1 cellular context compared by ENCODE assay signal in genomic region chr1:109368464-109368863, GRCh38.
TF ChIP-seq lines count a peak whose summit lies in the region.

No MANE protein-coding gene starts in this region.

TF ChIP-seq in GM23338, 12 proteins besides CTCF, POLR2A, EP300 and RAD21 (continued from another document):
- TF ChIP-seq ZNF462 (CRISPR knock-in tag; IDR thresholded peaks at IDR 0.05) (no peak), ZNF331 (CRISPR knock-in tag; IDR thresholded peaks at IDR 0.05; ENCODE audit: low read depth) (no peak), NANOG (IDR thresholded peaks at IDR 0.05; ENCODE audit: borderline replicate concordance) (no peak), ETS1 (IDR thresholded peaks at IDR 0.05) (no peak), JUNB (IDR thresholded peaks at IDR 0.05; ENCODE audit: unreplicated experiment) (no peak), STAT1 (IDR thresholded peaks at IDR 0.05; ENCODE audit: unreplicated experiment) (no peak), EZH2phosphoT487 (IDR thresholded peaks at IDR 0.05; ENCODE audit: unreplicated experiment) (no peak), CREB1 (CRISPR knock-in tag; IDR thresholded peaks at IDR 0.05; ENCODE audit: low read depth) (no peak)
